Comparison of ENCODE assay signal across 8 cellular contexts in the genomic region with DNA sequence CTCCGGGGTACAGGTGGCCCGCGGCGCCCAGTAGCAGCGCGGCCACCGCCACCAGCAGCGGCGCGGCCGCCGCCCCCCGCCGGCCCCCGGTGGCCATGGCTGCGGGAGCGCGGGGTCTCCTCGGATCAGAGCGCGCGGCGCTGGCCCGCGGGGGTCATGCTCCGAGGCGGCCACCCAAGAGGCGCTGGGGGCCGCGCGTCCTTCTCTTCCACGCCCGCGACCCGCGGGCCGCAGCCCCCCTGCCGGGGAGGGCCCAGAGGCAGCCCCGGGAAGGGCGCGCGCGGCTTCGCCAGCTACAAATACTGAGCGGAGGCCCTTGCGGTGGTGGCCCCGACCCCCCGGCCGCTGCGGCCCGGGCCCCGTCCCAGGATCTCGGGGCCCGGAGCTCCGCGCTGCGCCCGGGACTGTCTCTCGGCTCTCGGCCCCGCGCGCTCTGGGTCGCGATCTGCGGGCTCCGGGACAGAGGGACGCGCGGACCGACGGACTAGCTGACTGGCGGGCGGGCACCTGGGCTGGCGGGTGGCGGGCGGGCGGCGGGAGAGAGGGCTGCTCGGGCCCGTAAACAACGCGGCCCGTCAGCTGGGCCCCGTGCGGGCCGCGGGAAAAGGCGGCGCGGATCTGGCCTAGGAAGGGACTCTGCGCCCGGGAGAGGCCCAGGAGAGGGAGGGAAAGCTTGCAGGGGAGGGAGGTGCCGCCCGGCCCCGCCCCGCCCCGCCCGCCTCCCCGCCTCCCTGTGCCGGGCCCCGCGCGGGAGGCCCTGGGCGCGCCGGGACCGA. TPM values are rescaled to one million over a fixed set of nuclear protein-coding genes. Genes with fewer than 3 reads are reported as not detected.
DNase-seq lines count a peak whose midpoint lies in the region; ATAC-seq and TF ChIP-seq lines count a peak whose summit lies in the region.

INSR (minus strand) TSS at position 620 of the 776 bp plus-strand sequence; CDS start at position 97, 523 bp downstream.

- POLR2A ChIA-PET in AG04449 (lab: Yijun Ruan, JAX): interaction anchor here (0.5 to 1.4 kb wide), 3 partner anchors 96 to 195 kb away, joined by 3 to 10 read pairs (median 9); no protein-coding TSS in a partner anchor
- POLR2A ChIA-PET in activated CD4-positive, alpha-beta memory T cell treated with anti-CD3 and anti-CD28 coated beads for 36 hours (lab: Charles Lee): interaction anchor here (0.9 kb wide), 1 partner anchor 97 kb away, joined by 3 read pairs; no protein-coding TSS in a partner anchor

- H3K27me3 Mint-ChIP-seq in activated CD4-positive, alpha-beta memory T cell treated with anti-CD3 and anti-CD28 coated beads for 36 hours: peaks cover 41% of the 10 kb centered on the region
- H3K27me3 Mint-ChIP-seq in effector memory CD8-positive, alpha-beta T cell: peaks cover 51 to 69% of the 10 kb centered on the region in 2 donors

- peaks cover 6% of the 10 kb centered on the region for H3K4me1 Mint-ChIP-seq in activated CD4-positive, alpha-beta memory T cell treated with anti-CD3 and anti-CD28 coated beads for 36 hours (ENCODE audit: low read depth)
- H3K4me1 Mint-ChIP-seq in effector memory CD8-positive, alpha-beta T cell (ENCODE audit: low read depth in 2 of 2): peaks cover 0 to 9% of the 10 kb centered on the region in 2 donors

- H3K27ac Mint-ChIP-seq in activated CD4-positive, alpha-beta memory T cell treated with anti-CD3 and anti-CD28 coated beads for 36 hours: no peak within 1 kb of the TSS
- no peak within 1 kb of the TSS for H3K27ac Mint-ChIP-seq in effector memory CD8-positive, alpha-beta T cell

- TF ChIP-seq CTCF in AG04449 (IDR thresholded peaks at IDR 0.05; ENCODE audit: insufficient read depth, low read length, missing control alignments): no peak

- peak within 1 kb of the TSS; percentile 70 for H3K4me3 Mint-ChIP-seq in activated CD4-positive, alpha-beta memory T cell treated with anti-CD3 and anti-CD28 coated beads for 36 hours
- H3K4me3 Mint-ChIP-seq in effector memory CD8-positive, alpha-beta T cell: peak within 1 kb of the TSS; percentile 63 to 65

- no peaks in the 10 kb centered on the region for H3K9me3 Mint-ChIP-seq in activated CD4-positive, alpha-beta memory T cell treated with anti-CD3 and anti-CD28 coated beads for 36 hours
- H3K9me3 Mint-ChIP-seq in effector memory CD8-positive, alpha-beta T cell: no peaks in the 10 kb centered on the region

- CTCF ChIA-PET in AG04449 (lab: Yijun Ruan, JAX): interaction anchor here (1.1 kb wide), 1 partner anchor 192 kb away, joined by 5 read pairs; no protein-coding TSS in a partner anchor
- CTCF ChIA-PET in activated CD4-positive, alpha-beta memory T cell treated with anti-CD3 and anti-CD28 coated beads for 36 hours (lab: Charles Lee): interaction anchor here (0.9 to 1.1 kb wide), 2 partner anchors 47 to 145 kb away, joined by 3 to 6 read pairs; no protein-coding TSS in a partner anchor

- H3K4me3 ChIP-seq in AG04449 (ENCODE audit: low read depth, low read length): peak within 1 kb of the TSS; percentile 66

- intact Hi-C loops in activated CD4-positive, alpha-beta memory T cell treated with anti-CD3 and anti-CD28 coated beads for 36 hours (cut with micrococcal nuclease): loop anchor here (2.0 kb wide), 1 partner anchor 97 kb away; no protein-coding TSS in a partner anchor

- peak; percentile 26 for DNase-seq in AG04449 (ENCODE audit: low read depth, low spot score)
- DNase-seq in NCI-H510A (lab: John Stamatoyannopoulos, UW): peak; percentile 78
- peak; percentile 79 for DNase-seq in activated CD4-positive, alpha-beta memory T cell treated with anti-CD3 and anti-CD28 coated beads for 36 hours
- no peak for DNase-seq in effector memory CD8-positive, alpha-beta T cell
- peak; percentile 91 for DNase-seq in medulla oblongata (ENCODE audit: extremely low spot score)
- peak; percentile 6 to 78 (median 43) for DNase-seq in stimulated activated CD4-positive, alpha-beta T cell treated with anti-CD3 and anti-CD28 coated beads, TNF-alpha, amount 100 ng/mL, for 24 hours (ENCODE audit: low read depth in 3 of 3)

- H3K36me3 Mint-ChIP-seq in activated CD4-positive, alpha-beta memory T cell treated with anti-CD3 and anti-CD28 coated beads for 36 hours: no peaks in the 10 kb centered on the region
- peaks cover 2% of the 10 kb centered on the region for H3K36me3 Mint-ChIP-seq in effector memory CD8-positive, alpha-beta T cell (ENCODE audit: insufficient read depth)

- ATAC-seq in GM19025 (IDR thresholded peaks at IDR 0.05; ENCODE audit: low read depth, unreplicated experiment): peak; percentile 86
- ATAC-seq in HG03442 (IDR thresholded peaks at IDR 0.05; ENCODE audit: unreplicated experiment): peak; percentile 71
- peak; percentile 51 for ATAC-seq in effector memory CD8-positive, alpha-beta T cell (replicated peaks)

RNA-seq across cellular contexts. Expression of gene INSR, which starts in this region (rescaled TPM):
- total RNA-seq in activated CD4-positive, alpha-beta memory T cell treated with anti-CD3 and anti-CD28 coated beads for 36 hours: 1 to 10 TPM; 2.9 to 3.3 TPM

Comparison
In these comparisons a context has a peak if more than half of its experiments do, and no peak if none do; other contexts are left out.
1. DNase-seq: peak in AG04449 (single experiment), NCI-H510A (single experiment), activated CD4-positive, alpha-beta memory T cell treated with anti-CD3 and anti-CD28 coated beads for 36 hours (single experiment), medulla oblongata (single experiment) and stimulated activated CD4-positive, alpha-beta T cell treated with anti-CD3 and anti-CD28 coated beads, TNF-alpha, amount 100 ng/mL, for 24 hours (3 of 3); none in effector memory CD8-positive, alpha-beta T cell (0 of 3).
2. Peak in every context shown above with its lines, with median percentiles within 50 percentile points of each other: ATAC-seq.